Comparison of ENCODE assay signal across 8 cellular contexts in genomic region chr20:9068896-9069663, GRCh38. TPM values are rescaled to one million over a fixed set of nuclear protein-coding genes. Genes with fewer than 3 reads are reported as not detected.
A peak's percentile ranks its signal among the peaks of the same experiment; 100 is the strongest.
DNase-seq lines count a peak whose midpoint lies in the region; TF ChIP-seq lines count a peak whose summit lies in the region.

Gene PLCB4 (plus strand): TSS chr20:9069087. CDS start chr20:9307815, 238,728 bp downstream.

- H3K36me3 Mint-ChIP-seq in activated T-helper 1 cell treated with anti-CD3 and anti-CD28 coated beads, Interleukin-12 subunit alpha, Interleukin-12 subunit beta, Interleukin-2, Interleukin-4 antibody, amounts not matched to agents 30 ng/mL and 10 ng/mL and 1 ng/mL, durations not matched to agents 14 hours and 24 hours and 36 hours (ENCODE audit: low read depth), result no peaks in the 10 kb centered on the region

- H3K9ac ChIP-seq in HUES6 (ENCODE audit: low read length), result peak within 1 kb of the TSS; percentile 68

- CTCF ChIA-PET in AG04449 (lab: Yijun Ruan, JAX), result interaction anchor here (1.0 to 2.1 kb wide), 2 partner anchors 215 to 279 kb away, joined by 3 to 7 read pairs; no protein-coding TSS in a partner anchor

- H3K4me1 ChIP-seq in HUES6 (ENCODE audit: control insufficient read depth, insufficient read depth, low read length) (peaks cover 49% of the 10 kb centered on the region), esophagus (ENCODE audit: control insufficient read depth in 2 of 2, insufficient read depth in 2 of 2, low read length in 1 of 2) (peaks cover 0 to 2% of the 10 kb centered on the region in 2 donors), muscle layer of duodenum (ENCODE audit: control insufficient read depth in 1 of 2, insufficient read depth in 2 of 2, low read length in 2 of 2) (peaks cover 0 to 6% of the 10 kb centered on the region in 2 donors)

- H3K27me3 ChIP-seq in HUES6 (ENCODE audit: control insufficient read depth, insufficient read depth, low read length) (no peaks in the 10 kb centered on the region), esophagus (ENCODE audit: control insufficient read depth in 1 of 2, insufficient read depth in 2 of 2, low read length in 2 of 2) (peaks cover 0 to 4% of the 10 kb centered on the region in 2 donors), muscle layer of duodenum (ENCODE audit: low read depth, low read length) (no peaks in the 10 kb centered on the region)

- H3K4me3 Mint-ChIP-seq in activated T-helper 1 cell treated with anti-CD3 and anti-CD28 coated beads, Interleukin-12 subunit alpha, Interleukin-12 subunit beta, Interleukin-2, Interleukin-4 antibody, amounts not matched to agents 30 ng/mL and 10 ng/mL and 1 ng/mL, durations not matched to agents 14 hours and 24 hours and 36 hours, result no peak within 1 kb of the TSS

- H3K4me3 ChIP-seq in AG04449 (ENCODE audit: low read depth, low read length) (peak within 1 kb of the TSS; percentile 88), HUES6 (ENCODE audit: low read depth, low read length) (peak within 1 kb of the TSS; percentile 73), esophagus (ENCODE audit: low read depth in 1 of 2, low read length in 2 of 2) (peak within 1 kb of the TSS; percentile 62 to 72), muscle layer of duodenum (ENCODE audit: low read depth in 1 of 2, low read length in 2 of 2) (peak within 1 kb of the TSS; percentile 72 to 97)

- H3K27ac Mint-ChIP-seq in activated T-helper 1 cell treated with anti-CD3 and anti-CD28 coated beads, Interleukin-12 subunit alpha, Interleukin-12 subunit beta, Interleukin-2, Interleukin-4 antibody, amounts not matched to agents 30 ng/mL and 10 ng/mL and 1 ng/mL, durations not matched to agents 14 hours and 24 hours and 36 hours, result no peak within 1 kb of the TSS

- H3K27ac ChIP-seq in HUES6 (ENCODE audit: low read depth, low read length) (no peak within 1 kb of the TSS), esophagus (ENCODE audit: low read depth in 2 of 2, low read length in 1 of 2) (peak within 1 kb of the TSS; percentile 56 to 77), muscle layer of duodenum (ENCODE audit: low read length) (peak within 1 kb of the TSS; percentile 34)

- intact Hi-C loops in activated T-helper 1 cell treated with anti-CD3 and anti-CD28 coated beads, Interleukin-12 subunit alpha, Interleukin-12 subunit beta, Interleukin-2, Interleukin-4 antibody, amounts not matched to agents 30 ng/mL and 10 ng/mL and 1 ng/mL, durations not matched to agents 14 hours and 24 hours and 36 hours (cut with micrococcal nuclease), result no loop called here

- H3K36me3 ChIP-seq in HUES6 (ENCODE audit: control insufficient read depth, insufficient read depth, low read length) (no peaks in the 10 kb centered on the region), esophagus (ENCODE audit: control insufficient read depth in 2 of 2, insufficient read depth in 2 of 2, low read length in 1 of 2) (no peaks in the 10 kb centered on the region), muscle layer of duodenum (ENCODE audit: control insufficient read depth in 1 of 2, insufficient read depth in 2 of 2, low read length in 2 of 2) (no peaks in the 10 kb centered on the region)

- WGBS in esophagus, 2 donors, result 2% methylated on average over 63 to 68 of the region's 68 CpGs

- TF ChIP-seq CTCF in AG04449 (IDR thresholded peaks at IDR 0.05; ENCODE audit: insufficient read depth, low read length, missing control alignments), result no peak

- in situ Hi-C loops in SK-MEL-5 (cut with HindIII; ENCODE audit: low pct_unique_long_range_greater_than_20kb, low sequenced_read_pairs), result no loop called here

- H3K27me3 Mint-ChIP-seq in activated T-helper 1 cell treated with anti-CD3 and anti-CD28 coated beads, Interleukin-12 subunit alpha, Interleukin-12 subunit beta, Interleukin-2, Interleukin-4 antibody, amounts not matched to agents 30 ng/mL and 10 ng/mL and 1 ng/mL, durations not matched to agents 14 hours and 24 hours and 36 hours (ENCODE audit: insufficient read depth), result peaks cover 18% of the 10 kb centered on the region

- POLR2A ChIA-PET in AG04449 (lab: Yijun Ruan, JAX), result interaction anchor here (0.9 kb wide), 1 partner anchor 28 kb away, joined by 3 read pairs; no protein-coding TSS in a partner anchor

- no peak for DNase-seq in AG04449 (ENCODE audit: low read depth, low spot score)
- peak; percentile 54 for DNase-seq in SK-MEL-5 (ENCODE audit: low read depth, low spot score)
- DNase-seq in superior temporal gyrus (ENCODE audit: extremely low spot score), result no peak
- DNase-seq in activated CD4-positive, alpha-beta T cell treated with anti-CD3 and anti-CD28 coated beads, Interleukin-2, amount 50 U/mL, for 48 hours, result no peak
- no peak for DNase-seq in activated T-helper 1 cell treated with anti-CD3 and anti-CD28 coated beads, Interleukin-12 subunit alpha, Interleukin-12 subunit beta, Interleukin-2, Interleukin-4 antibody, amounts not matched to agents 30 ng/mL and 10 ng/mL and 1 ng/mL, durations not matched to agents 14 hours and 24 hours and 36 hours (ENCODE audit: low spot score)

- H3K4me1 Mint-ChIP-seq in activated T-helper 1 cell treated with anti-CD3 and anti-CD28 coated beads, Interleukin-12 subunit alpha, Interleukin-12 subunit beta, Interleukin-2, Interleukin-4 antibody, amounts not matched to agents 30 ng/mL and 10 ng/mL and 1 ng/mL, durations not matched to agents 14 hours and 24 hours and 36 hours (ENCODE audit: low read depth), result no peaks in the 10 kb centered on the region

- H3K9me3 ChIP-seq in HUES6 (ENCODE audit: control insufficient read depth, insufficient read depth, low read depth, low read length) (no peaks in the 10 kb centered on the region), esophagus (ENCODE audit: control insufficient read depth in 2 of 2, insufficient read depth in 1 of 2, low read depth in 1 of 2, low read length in 1 of 2) (no peaks in the 10 kb centered on the region), muscle layer of duodenum (ENCODE audit: control insufficient read depth in 1 of 2, low read length in 2 of 2) (no peaks in the 10 kb centered on the region)

- H3K9me3 Mint-ChIP-seq in activated T-helper 1 cell treated with anti-CD3 and anti-CD28 coated beads, Interleukin-12 subunit alpha, Interleukin-12 subunit beta, Interleukin-2, Interleukin-4 antibody, amounts not matched to agents 30 ng/mL and 10 ng/mL and 1 ng/mL, durations not matched to agents 14 hours and 24 hours and 36 hours, result no peaks in the 10 kb centered on the region

RNA-seq across cellular contexts. Expression of gene PLCB4, which starts in this region (rescaled TPM):
- total RNA-seq in SK-MEL-5 (2014; rRNA removed; shearing (Covaris generic)), result 15.8 and 16.1 TPM in 2 replicates
- polyA plus RNA-seq in SK-MEL-5 (2015; cell fraction: cytosol; rRNA removed), result 9.3 and 10.8 TPM in 2 replicates
- 46.6 and 55.2 TPM in 2 replicates for polyA plus RNA-seq in SK-MEL-5 (2015; cell fraction: nucleus; rRNA removed)
- polyA plus RNA-seq in esophagus, result 1 to 10 TPM; 1.9 to 2.2 TPM
- total RNA-seq in activated T-helper 1 cell treated with anti-CD3 and anti-CD28 coated beads, Interleukin-12 subunit alpha, Interleukin-12 subunit beta, Interleukin-2, Interleukin-4 antibody, amounts not matched to agents 30 ng/mL and 10 ng/mL and 1 ng/mL, durations not matched to agents 14 hours and 24 hours and 36 hours, result not detected in 2 replicates

Comparison
In these comparisons a context has a peak if more than half of its experiments do, and no peak if none do; other contexts are left out.
1. RNA of gene PLCB4 (total RNA-seq): 15.8 to 16.1 TPM in SK-MEL-5; not detected in activated T-helper 1 cell treated with anti-CD3 and anti-CD28 coated beads, Interleukin-12 subunit alpha, Interleukin-12 subunit beta, Interleukin-2, Interleukin-4 antibody, amounts not matched to agents 30 ng/mL and 10 ng/mL and 1 ng/mL, durations not matched to agents 14 hours and 24 hours and 36 hours; every median in the first group is over 10 times any median in the second.
2. Peak in every context shown above with its lines, with median percentiles within 50 percentile points of each other: H3K4me3 ChIP-seq.